Comparison of ENCODE assay signal across 12 cellular contexts in the genomic region with DNA sequence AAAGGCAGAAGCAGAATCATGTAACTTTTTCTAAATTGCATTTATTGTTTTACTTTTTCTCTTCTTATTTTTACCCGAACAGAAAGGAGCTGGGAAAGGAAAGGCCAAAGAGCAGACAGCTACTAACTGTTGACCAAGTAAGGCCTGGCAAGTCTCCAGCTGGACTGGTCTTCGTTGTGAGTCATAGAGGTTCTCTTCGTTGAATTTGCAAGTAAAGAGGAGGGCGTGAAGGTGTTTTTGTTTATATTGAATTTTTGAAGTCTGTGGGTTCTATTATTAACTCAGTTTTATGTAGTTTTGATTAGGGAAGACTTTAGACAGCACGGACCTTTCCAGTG.
DNase-seq lines count a peak whose midpoint lies in the region; ATAC-seq and TF ChIP-seq lines count a peak whose summit lies in the region.
"Had no signal": no experiment of that assay in that cellular context is flagged by ENCODE, and none has a peak within 500 bp of the region (broad histone marks: within the 10 kb centered on the region; RNA-seq: fewer than 3 reads in every experiment).

No MANE protein-coding gene starts in this region.

- DNase-seq in A172 (ENCODE audit: low spot score), result peak; percentile 82
- peak; percentile 10 for DNase-seq in HuH-7.5 (ENCODE audit: low spot score)
- peak; percentile 2 for DNase-seq in brain microvascular endothelial cell
- DNase-seq in lung microvascular endothelial cell (ENCODE audit: low read depth in 2 of 2), result peak; percentile 23 to 43
- DNase-seq in stimulated activated CD4-positive, alpha-beta T cell treated with anti-CD3 and anti-CD28 coated beads, Interleukin-4, amount 100 ng/mL, for 24 hours, result no peak
- no peak for DNase-seq in SKM-1 (lab: John Stamatoyannopoulos, UW; ENCODE audit: unreplicated experiment)
- no peak for DNase-seq in coronary artery (ENCODE audit: low spot score)
- DNase-seq: activated CD4-positive, alpha-beta T cell treated with anti-CD3 and anti-CD28 coated beads, Interleukin-2, amount 50 U/mL, for 1 hour; erythroblast; NCI-H1694; Peyer's patch had no signal

- in situ Hi-C loops in brain microvascular endothelial cell (cut with HindIII; ENCODE audit: low pct_ligation_motif_present, low sequenced_read_pairs), result no loop called here

- H3K4me3 ChIP-seq in brain microvascular endothelial cell (ENCODE audit: low read depth, low read length) (no peak overlapping the region), coronary artery (no peak overlapping the region)
- H3K4me3 ChIP-seq: Peyer's patch had no signal

- H3K27ac ChIP-seq in brain microvascular endothelial cell (no peak overlapping the region), coronary artery (no peak overlapping the region)
- H3K27ac ChIP-seq: Peyer's patch had no signal

- H3K27me3 ChIP-seq in brain microvascular endothelial cell (replicated peaks), result no peaks in the 10 kb centered on the region
- H3K27me3 ChIP-seq: Peyer's patch had no signal

- H3K36me3 ChIP-seq in brain microvascular endothelial cell (replicated peaks), result no peaks in the 10 kb centered on the region
- H3K36me3 ChIP-seq: Peyer's patch had no signal

- no peak for ATAC-seq in HG02981 (IDR thresholded peaks at IDR 0.05; ENCODE audit: unreplicated experiment)

- TF ChIP-seq CTCF in brain microvascular endothelial cell (IDR thresholded peaks at IDR 0.05; ENCODE audit: low read depth, low read length, missing control alignments), result no peak
- TF ChIP-seq CTCF in coronary artery (IDR thresholded peaks at IDR 0.05), result no peak

Comparison
In these comparisons a context has a peak if more than half of its experiments do, and no peak if none do; other contexts are left out.
1. DNase-seq: peak in A172 (single experiment), HuH-7.5 (single experiment), brain microvascular endothelial cell (single experiment) and lung microvascular endothelial cell (2 of 2); none in stimulated activated CD4-positive, alpha-beta T cell treated with anti-CD3 and anti-CD28 coated beads, Interleukin-4, amount 100 ng/mL, for 24 hours (single experiment), SKM-1 (single experiment) and coronary artery (single experiment).